ENCODE assay signal across 8 cellular contexts in genomic region chr16:21501869-21502667, GRCh38.
DNase-seq lines count a peak whose midpoint lies in the region; ATAC-seq and TF ChIP-seq lines count a peak whose summit lies in the region.

No MANE protein-coding gene starts in this region.

- TF ChIP-seq CTCF in GM12864 (IDR thresholded peaks at IDR 0.05; ENCODE audit: low read depth, low read length, missing control alignments) (no peak), HFFc6 (IDR thresholded peaks at IDR 0.05) (no peak), left ventricle myocardium inferior (IDR thresholded peaks at IDR 0.05; ENCODE audit: borderline replicate concordance) (peak; percentile 10), upper lobe of left lung (IDR thresholded peaks at IDR 0.05) (no peak)

- H3K9me3 Mint-ChIP-seq in HFFc6, result no peaks in the 10 kb centered on the region

- DNase-seq in GM12864 (ENCODE audit: low read depth) (peak; percentile 84), HFFc6 (peak; percentile 98), NAMALWA (ENCODE audit: low spot score) (peak; percentile 94), T-helper 1 cell (peak; percentile 74 to 94 (median 87)), amniotic stem cell (lab: John Stamatoyannopoulos, UW) (peak; percentile 70), left ventricle myocardium inferior (peak; percentile 95), posterior vena cava (ENCODE audit: low spot score) (peak; percentile 98), upper lobe of left lung (peak; percentile 88 to 100)

- no peaks in the 10 kb centered on the region for H3K9me3 ChIP-seq in left ventricle myocardium inferior (replicated peaks)
- H3K9me3 ChIP-seq in upper lobe of left lung, result no peaks in the 10 kb centered on the region

- H3K4me1 ChIP-seq in left ventricle myocardium inferior (peaks cover 40% of the 10 kb centered on the region), upper lobe of left lung (peaks cover 0 to 18% (median 8%) of the 10 kb centered on the region in 4 donors)

- peak in 3 of 4 donors; percentile 64 to 98 (median 70) for TF ChIP-seq POLR2A in upper lobe of left lung (IDR thresholded peaks at IDR 0.05)

- peak overlapping the region; percentile 87 for H3K4me3 Mint-ChIP-seq in HFFc6

- H3K27ac Mint-ChIP-seq in HFFc6, result peak overlapping the region; percentile 73

- no peaks in the 10 kb centered on the region for H3K27me3 ChIP-seq in left ventricle myocardium inferior (ENCODE audit: low read depth)
- no peaks in the 10 kb centered on the region for H3K27me3 ChIP-seq in upper lobe of left lung

- H3K36me3 ChIP-seq in left ventricle myocardium inferior (no peaks in the 10 kb centered on the region), upper lobe of left lung (no peaks in the 10 kb centered on the region)

- peak overlapping the region; percentile 99 for H3K27ac ChIP-seq in left ventricle myocardium inferior (replicated peaks)
- peak overlapping the region; percentile 95 to 97 (median 96) for H3K27ac ChIP-seq in upper lobe of left lung

- 0% methylated on average over 7 to 31 of the region's 91 CpGs for WGBS in upper lobe of left lung, 2 donors

- no peaks in the 10 kb centered on the region; the same call in 1 of the 2 replicates for H3K27me3 Mint-ChIP-seq in HFFc6 (ENCODE audit: insufficient read depth)

- TF ChIP-seq EP300 in upper lobe of left lung (IDR thresholded peaks at IDR 0.05), result no peak

- H3K4me1 Mint-ChIP-seq in HFFc6 (ENCODE audit: low read depth), result peaks cover 18% of the 10 kb centered on the region

- H3K4me3 ChIP-seq in GM12864 (ENCODE audit: low read depth, low read length) (peak overlapping the region; percentile 91), left ventricle myocardium inferior (peak overlapping the region; percentile 96), upper lobe of left lung (peak overlapping the region; percentile 75 to 99 (median 86))

- H3K36me3 Mint-ChIP-seq in HFFc6 (ENCODE audit: low read depth), result peaks cover 7% of the 10 kb centered on the region; the same call in 1 of the 2 replicates

- peak; percentile 98 to 99 for ATAC-seq in upper lobe of left lung (ENCODE audit: low FRiP score in 2 of 2)

- intact Hi-C loops in left ventricle myocardium inferior (cut with micrococcal nuclease) (no loop called here), posterior vena cava (cut with DNase I) (no loop called here)

Comparison
In these comparisons a context has a peak if more than half of its experiments do, and no peak if none do; other contexts are left out.
1. Peak in every context shown above with its lines: DNase-seq, ATAC-seq, H3K4me3 ChIP-seq and H3K27ac ChIP-seq.